Comparison of ENCODE assay signal across 11 cellular contexts in the genomic region with DNA sequence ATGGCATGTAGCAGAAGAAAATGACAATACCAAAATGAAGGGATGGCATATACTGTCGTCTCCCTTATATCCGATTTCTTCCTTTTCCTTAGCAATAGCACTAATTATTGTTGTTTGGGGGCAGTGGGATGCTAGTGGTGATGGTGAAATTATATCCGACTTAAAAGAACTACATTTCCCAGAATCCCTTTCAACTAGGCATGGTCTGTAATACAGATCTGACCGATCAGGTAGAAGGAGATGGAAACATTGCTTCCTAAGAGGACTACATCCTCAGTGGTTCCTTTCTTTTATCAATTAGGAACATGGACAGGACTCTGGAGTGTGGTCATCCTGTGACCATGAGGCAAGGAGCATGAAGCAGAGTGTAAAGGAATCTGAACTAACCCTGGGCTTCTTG.
"Had no signal": no experiment of that assay in that cellular context is flagged by ENCODE, and none has a peak within 500 bp of the region (broad histone marks: within the 10 kb centered on the region; RNA-seq: fewer than 3 reads in every experiment).

No MANE protein-coding gene starts in this region.

- H3K4me3 ChIP-seq: gastrocnemius medialis, stomach, thoracic aorta had no signal

- H3K27ac ChIP-seq: gastrocnemius medialis, stomach, thoracic aorta had no signal

- H3K36me3 ChIP-seq: gastrocnemius medialis, stomach, thoracic aorta had no signal

- ATAC-seq: gastrocnemius medialis, WTC11 had no signal

- DNase-seq: activated CD4-positive, alpha-beta T cell treated with anti-CD3 and anti-CD28 coated beads for 48 hours; activated CD8-positive, alpha-beta memory T cell treated with anti-CD3 and anti-CD28 coated beads for 24 hours; activated naive CD4-positive, alpha-beta T cell treated with anti-CD3 and anti-CD28 coated beads, Interleukin-2, amount 10 ng/mL, durations not matched to agents 7 days and 5 days; central memory CD4-positive, alpha-beta T cell; cortex of kidney; effector CD8-positive, alpha-beta T cell; gastrocnemius medialis; small intestine; stomach had no signal

- H3K27me3 ChIP-seq: gastrocnemius medialis, stomach had no signal
